Comparison of ENCODE assay signal across 1 cellular context in the genomic region with DNA sequence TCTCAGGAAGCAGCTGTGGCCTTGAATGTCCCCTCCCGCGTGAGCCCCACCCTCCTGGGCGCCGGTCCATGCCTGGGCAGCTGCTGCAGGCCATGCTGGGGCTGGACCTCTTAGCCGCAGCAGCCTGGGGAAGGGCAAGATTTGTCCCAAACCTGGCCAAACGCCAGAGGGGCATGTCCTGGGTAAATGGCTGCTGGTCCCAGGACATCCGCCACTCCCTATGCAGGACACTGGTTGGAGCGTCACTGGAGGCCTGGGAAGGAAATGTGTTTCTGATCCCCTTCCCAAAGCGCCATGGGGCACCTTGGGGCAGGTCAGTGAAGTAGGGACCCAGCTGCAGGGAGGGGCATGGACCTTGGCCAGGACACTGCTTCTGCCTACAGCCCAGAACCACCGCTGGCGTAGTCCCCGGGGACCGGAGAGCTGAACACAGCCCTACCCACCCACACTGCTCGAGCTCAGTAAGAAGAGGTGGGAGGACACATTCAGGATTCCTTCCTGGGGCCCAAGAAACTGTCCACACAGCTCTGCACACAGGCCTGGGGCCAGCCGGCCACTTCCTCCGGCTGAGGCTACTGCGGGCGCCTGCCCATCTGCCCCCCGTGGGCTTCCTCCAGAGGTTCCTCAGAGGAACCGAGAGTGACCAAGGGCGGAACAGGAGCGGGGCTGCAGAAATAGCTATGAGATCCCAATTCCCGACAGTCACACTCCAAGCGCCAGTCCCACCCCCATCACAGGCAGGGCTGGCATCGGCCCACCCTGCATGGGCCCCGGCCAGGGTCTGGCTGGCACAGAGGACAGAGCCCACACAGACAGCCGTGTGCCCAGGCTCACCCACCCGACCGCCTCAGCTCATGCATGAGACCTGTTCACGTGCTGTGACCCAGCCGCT.
TF ChIP-seq lines count a peak whose summit lies in the region.

No MANE protein-coding gene starts in this region.

TF ChIP-seq in IMR-90, 13 proteins besides CTCF, POLR2A, EP300 and RAD21:
- no peak for TF ChIP-seq MXI1 (IDR thresholded peaks at IDR 0.05; ENCODE audit: borderline replicate concordance, low read depth, low read length)
- no peak for TF ChIP-seq RCOR1 (IDR thresholded peaks at IDR 0.05; ENCODE audit: insufficient replicate concordance, low read length)
- no peak for TF ChIP-seq MAFK (IDR thresholded peaks at IDR 0.05; ENCODE audit: low read depth, low read length)
- no peak for TF ChIP-seq ELK1 (IDR thresholded peaks at IDR 0.05; ENCODE audit: borderline replicate concordance, low read depth, low read length)
- TF ChIP-seq MAZ (IDR thresholded peaks at IDR 0.05; ENCODE audit: borderline replicate concordance, low read depth, low read length) = no peak
- TF ChIP-seq SMC3 (IDR thresholded peaks at IDR 0.05; ENCODE audit: low read depth, low read length) = no peak
- TF ChIP-seq CHD1 (IDR thresholded peaks at IDR 0.05; ENCODE audit: low read depth, low read length) = no peak
- no peak for TF ChIP-seq NFE2L2 (IDR thresholded peaks at IDR 0.05; ENCODE audit: low read depth, low read length)
- TF ChIP-seq, protein P1, sequence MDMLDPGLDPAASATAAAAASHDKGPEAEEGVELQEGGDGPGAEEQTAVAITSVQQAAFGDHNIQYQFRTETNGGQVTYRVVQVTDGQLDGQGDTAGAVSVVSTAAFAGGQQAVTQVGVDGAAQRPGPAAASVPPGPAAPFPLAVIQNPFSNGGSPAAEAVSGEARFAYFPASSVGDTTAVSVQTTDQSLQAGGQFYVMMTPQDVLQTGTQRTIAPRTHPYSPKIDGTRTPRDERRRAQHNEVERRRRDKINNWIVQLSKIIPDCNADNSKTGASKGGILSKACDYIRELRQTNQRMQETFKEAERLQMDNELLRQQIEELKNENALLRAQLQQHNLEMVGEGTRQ (IDR thresholded peaks at IDR 0.05; ENCODE audit: low read depth, low read length) = no peak
